Comparison of ENCODE assay signal across 9 cellular contexts in the genomic region with DNA sequence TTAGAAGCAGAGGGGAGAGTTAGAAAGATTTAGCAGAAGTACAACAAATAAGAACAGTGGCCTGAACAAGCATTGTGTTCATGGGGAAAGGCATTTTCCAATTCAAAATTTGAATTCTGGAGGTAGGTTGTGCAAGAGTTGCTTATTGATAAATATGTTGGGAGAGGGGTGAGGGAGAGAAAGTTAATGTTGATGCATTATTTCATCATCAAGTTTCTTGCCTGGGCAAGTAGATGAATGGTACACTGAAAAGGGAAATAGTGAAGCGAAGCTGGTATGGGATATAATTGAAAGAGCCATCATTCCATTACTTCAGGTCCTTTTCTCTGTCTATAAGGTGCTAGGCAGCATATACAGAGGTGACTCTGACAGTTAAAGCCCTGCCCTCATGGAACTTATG.
"Had no signal": no experiment of that assay in that cellular context is flagged by ENCODE, and none has a peak within 500 bp of the region (broad histone marks: within the 10 kb centered on the region; RNA-seq: fewer than 3 reads in every experiment).

No MANE protein-coding gene starts in this region.

- DNase-seq: GM23248, GOT3, H7, HFFc6, KBM-7 had no signal

- H3K36me3 Mint-ChIP-seq: IgD-negative memory B cell had no signal

- H3K4me3 Mint-ChIP-seq: HFFc6, IgD-negative memory B cell had no signal

- H3K27ac ChIP-seq: GM23248, HL-60 had no signal

- H3K4me3 ChIP-seq: GM23248, HAP-1 had no signal

- H3K4me1 Mint-ChIP-seq: IgD-negative memory B cell had no signal

- ATAC-seq: HCT116 had no signal

- H3K4me1 ChIP-seq: HAP-1 had no signal

- H3K27ac Mint-ChIP-seq: HFFc6, IgD-negative memory B cell had no signal

- H3K27me3 Mint-ChIP-seq: IgD-negative memory B cell had no signal

- H2AFZ ChIP-seq: GM23248 had no signal

- H3K9me3 Mint-ChIP-seq: HFFc6, IgD-negative memory B cell had no signal

- H3K36me3 ChIP-seq: HAP-1 had no signal

- H3K9me3 ChIP-seq: HAP-1 had no signal

- H3K9ac ChIP-seq: GM23248 had no signal
